Comparison of ENCODE assay signal across 13 cellular contexts in the genomic region with DNA sequence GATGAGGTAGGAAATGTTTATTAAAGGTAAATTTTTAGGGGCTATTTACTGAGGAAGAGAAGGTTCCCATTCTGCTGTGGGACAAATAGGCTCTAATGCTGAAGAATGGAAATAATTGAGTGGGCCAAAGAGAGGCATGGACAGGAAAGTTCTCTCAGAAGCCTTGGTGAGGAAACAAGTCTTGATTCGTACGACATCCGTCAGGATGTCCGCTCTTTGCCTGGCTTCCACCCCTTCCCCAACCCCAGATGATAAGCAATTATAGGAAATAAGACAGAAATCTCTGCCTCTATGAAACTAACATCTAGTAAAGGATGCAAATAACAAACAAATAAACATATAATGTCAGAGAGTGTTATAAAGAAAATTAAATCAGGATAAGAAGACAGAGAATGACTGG.
"Had no signal": no experiment of that assay in that cellular context is flagged by ENCODE, and none has a peak within 500 bp of the region (broad histone marks: within the 10 kb centered on the region; RNA-seq: fewer than 3 reads in every experiment).

No MANE protein-coding gene starts in this region.

- H3K4me3 Mint-ChIP-seq: activated naive CD8-positive, alpha-beta T cell treated with anti-CD3 and anti-CD28 coated beads, Interleukin-2, amount 10 ng/mL, durations not matched to agents 7 days and 5 days had no signal

- H3K9me3 ChIP-seq: left lung, ovary had no signal

- H3K36me3 ChIP-seq: heart right ventricle, left lung, ovary, tibial nerve had no signal

- ATAC-seq: left lung had no signal

- H3K4me3 ChIP-seq: heart right ventricle, left lung, ovary, SK-N-MC, skin epidermis, tibial nerve had no signal

- DNase-seq: activated effector memory CD4-positive, alpha-beta T cell treated with Interleukin-2 at 50 U/mL for 16 hours; activated naive CD8-positive, alpha-beta T cell treated with anti-CD3 and anti-CD28 coated beads, Interleukin-2, amount 10 ng/mL, durations not matched to agents 7 days and 5 days; activated T-cell treated with anti-CD3 and anti-CD28 coated beads, Interleukin-2, amount 50 U/mL, for 1 hour; anterior cingulate cortex; left lung; mesendoderm; ovary; stimulated activated CD4-positive, alpha-beta T cell treated with anti-CD3 and anti-CD28 coated beads, Interleukin-4, amount 100 ng/mL, for 4 hours; T-helper 1 cell had no signal

- H3K27ac ChIP-seq: ovary, SK-N-MC had no signal

- H3K27ac Mint-ChIP-seq: activated naive CD8-positive, alpha-beta T cell treated with anti-CD3 and anti-CD28 coated beads, Interleukin-2, amount 10 ng/mL, durations not matched to agents 7 days and 5 days had no signal

- H3K27me3 ChIP-seq: left lung, ovary, tibial nerve had no signal

- H3K4me1 ChIP-seq: left lung had no signal
